25 cellular contexts compared by ENCODE assay signal in genomic region chr18:50622865-50623393, GRCh38.
"Had no signal": no experiment of that assay in that cellular context is flagged by ENCODE, and none has a peak within 500 bp of the region (broad histone marks: within the 10 kb centered on the region; RNA-seq: fewer than 3 reads in every experiment).

No MANE protein-coding gene starts in this region.

- ATAC-seq: activated naive CD4-positive, alpha-beta T cell treated with anti-CD3 and anti-CD28 coated beads, Interleukin-2, amount 50 U/mL, for 72 hours; activated T-cell treated with anti-CD3 and anti-CD28 coated beads, Interleukin-2, amount 50 U/mL, for 72 hours; esophagus mucosa; naive thymus-derived CD8-positive, alpha-beta T cell; stimulated activated memory B cell treated with anti-CD40 and anti-IgM and Interleukin-4, amounts not matched to agents 10 μg/mL and 1 μg/mL and 100 μg/mL, for 72 hours; stimulated activated naive CD8-positive, alpha-beta T cell treated with anti-CD3 and anti-CD28 coated beads, Interleukin-15, amount 100 ng/mL, for 72 hours had no signal

- H3K4me1 ChIP-seq: breast epithelium, tibial nerve had no signal

- H3K27ac Mint-ChIP-seq: activated naive CD4-positive, alpha-beta T cell treated with anti-CD3 and anti-CD28 coated beads, Interleukin-2, amount 50 U/mL, for 72 hours; activated T-cell treated with anti-CD3 and anti-CD28 coated beads, Interleukin-2, amount 50 U/mL, for 72 hours; dendritic cell treated with granulocyte-macrophage colony-stimulating factor and Interleukin-4, amounts not matched to agents 40 ng/mL and 50 ng/mL, for 4 days; endodermal cell; mesothelial cell of epicardium; naive thymus-derived CD8-positive, alpha-beta T cell; stimulated activated memory B cell treated with anti-CD40 and anti-IgM and Interleukin-4, amounts not matched to agents 10 μg/mL and 1 μg/mL and 100 μg/mL, for 72 hours; stimulated activated naive CD8-positive, alpha-beta T cell treated with anti-CD3 and anti-CD28 coated beads, Interleukin-15, amount 100 ng/mL, for 72 hours had no signal

- DNase-seq: activated CD4-positive, alpha-beta T cell treated with anti-CD3 and anti-CD28 coated beads for 4 hours; activated CD4-positive, alpha-beta T cell treated with anti-CD3 and anti-CD28 coated beads, Interleukin-2, amount 50 U/mL, for 4 hours; activated naive CD4-positive, alpha-beta T cell; activated T-cell treated with anti-CD3 and anti-CD28 coated beads for 4 hours; activated T-cell treated with anti-CD3 and anti-CD28 coated beads, Interleukin-2, amount 50 U/mL, for 72 hours; endodermal cell; foreskin fibroblast; head of caudate nucleus; hippocampal formation; left cardiac atrium; naive thymus-derived CD8-positive, alpha-beta T cell; retina; sigmoid colon; small intestine; stimulated activated CD4-positive, alpha-beta T cell treated with anti-CD3 and anti-CD28 coated beads, Interleukin-4, amount 100 ng/mL, for 4 hours; stimulated activated CD8-positive, alpha-beta memory T cell treated with anti-CD3 and anti-CD28 coated beads, Interleukin-4, amount 100 ng/mL, for 48 hours; stimulated activated naive CD8-positive, alpha-beta T cell treated with anti-CD3 and anti-CD28 coated beads, Interleukin-15, amount 100 ng/mL, for 72 hours had no signal

- H3K4me3 ChIP-seq: breast epithelium, sigmoid colon, tibial nerve had no signal

- H3K27me3 ChIP-seq: breast epithelium, sigmoid colon, tibial nerve had no signal

- H3K36me3 Mint-ChIP-seq: activated naive CD4-positive, alpha-beta T cell treated with anti-CD3 and anti-CD28 coated beads, Interleukin-2, amount 50 U/mL, for 72 hours; naive thymus-derived CD8-positive, alpha-beta T cell; stimulated activated memory B cell treated with anti-CD40 and anti-IgM and Interleukin-4, amounts not matched to agents 10 μg/mL and 1 μg/mL and 100 μg/mL, for 72 hours had no signal

- H3K27ac ChIP-seq: breast epithelium, tibial nerve had no signal

- H3K36me3 ChIP-seq: breast epithelium, sigmoid colon, tibial nerve had no signal

- H3K4me3 Mint-ChIP-seq: activated T-cell treated with anti-CD3 and anti-CD28 coated beads, Interleukin-2, amount 50 U/mL, for 72 hours; central memory CD8-positive, alpha-beta T cell; dendritic cell treated with granulocyte-macrophage colony-stimulating factor and Interleukin-4, amounts not matched to agents 40 ng/mL and 50 ng/mL, for 4 days; endodermal cell; mesothelial cell of epicardium; naive thymus-derived CD8-positive, alpha-beta T cell; stimulated activated memory B cell treated with anti-CD40 and anti-IgM and Interleukin-4, amounts not matched to agents 10 μg/mL and 1 μg/mL and 100 μg/mL, for 72 hours; stimulated activated naive CD8-positive, alpha-beta T cell treated with anti-CD3 and anti-CD28 coated beads, Interleukin-15, amount 100 ng/mL, for 72 hours had no signal

- H3K9me3 ChIP-seq: breast epithelium, sigmoid colon, tibial nerve had no signal

- H3K4me1 Mint-ChIP-seq: central memory CD8-positive, alpha-beta T cell; endodermal cell; naive thymus-derived CD8-positive, alpha-beta T cell; stimulated activated memory B cell treated with anti-CD40 and anti-IgM and Interleukin-4, amounts not matched to agents 10 μg/mL and 1 μg/mL and 100 μg/mL, for 72 hours; stimulated activated naive CD8-positive, alpha-beta T cell treated with anti-CD3 and anti-CD28 coated beads, Interleukin-15, amount 100 ng/mL, for 72 hours had no signal
